8 cellular contexts compared by ENCODE assay signal in the genomic region with DNA sequence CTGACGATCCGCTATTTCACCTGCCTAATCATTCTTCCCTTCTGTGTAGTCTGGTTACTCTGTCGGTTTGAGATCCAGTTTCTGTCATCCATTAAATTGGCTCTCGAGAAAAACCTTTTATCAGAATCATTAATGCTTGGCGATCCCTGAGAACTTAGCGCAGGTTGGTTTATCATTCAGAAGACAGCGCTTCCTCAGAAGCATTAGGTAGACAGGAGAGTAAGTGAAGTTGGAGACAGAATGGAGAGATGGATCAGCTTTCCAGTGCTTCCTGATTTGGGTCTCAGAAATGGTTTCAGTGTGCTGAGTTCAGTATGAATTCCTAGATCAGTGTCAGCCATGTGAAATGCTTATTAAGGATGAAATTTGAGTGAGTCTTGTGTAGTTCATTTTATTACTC. TPM values are rescaled to one million over a fixed set of nuclear protein-coding genes. Genes with fewer than 3 reads are reported as not detected.
DNase-seq lines count a peak whose midpoint lies in the region; ATAC-seq and TF ChIP-seq lines count a peak whose summit lies in the region.

No MANE protein-coding gene starts in this region.

- H3K4me1 ChIP-seq in aorta (ENCODE audit: control insufficient read depth in 1 of 2, insufficient read depth in 2 of 2, low read length in 2 of 2), result no peaks in the 10 kb centered on the region

- no peaks in the 10 kb centered on the region for H3K36me3 ChIP-seq in aorta (ENCODE audit: control insufficient read depth in 1 of 2, insufficient read depth in 2 of 2, low read length in 1 of 2)

- intact Hi-C loops in aorta (cut with DNase I), result no loop called here

- in situ Hi-C loops in astrocyte of the cerebellum (cut with HindIII; ENCODE audit: low sequenced_read_pairs), result no loop called here

- no peaks in the 10 kb centered on the region for H3K9me3 ChIP-seq in aorta (ENCODE audit: control insufficient read depth, low read length)

- 2 to 3% methylated on average over 7 of the region's 7 CpGs for WGBS in aorta, 2 donors

- peak overlapping the region in 1 of 2 donors; percentile 32 for H3K27ac ChIP-seq in aorta (ENCODE audit: low read depth in 1 of 2, low read length in 2 of 2)

- H3K4me3 ChIP-seq in astrocyte of the cerebellum (ENCODE audit: low read depth, low read length) (peak overlapping the region; percentile 79), aorta (ENCODE audit: low read length in 2 of 2) (peak overlapping the region; percentile 62 to 90)

- DNase-seq in GF-D8 (lab: John Stamatoyannopoulos, UW) (peak; percentile 3), M059J (ENCODE audit: low read depth) (peak; percentile 38), astrocyte of the cerebellum (ENCODE audit: low read depth) (no peak), lung microvascular endothelial cell (ENCODE audit: low read depth in 2 of 2) (peak; percentile 14 to 15), aorta (no peak), cerebellar nuclear complex (lab: John Stamatoyannopoulos, UW) (no peak)

- no peak for ATAC-seq in aorta (ENCODE audit: low FRiP score)
- no peak for ATAC-seq in HG03095 (IDR thresholded peaks at IDR 0.05; ENCODE audit: unreplicated experiment)
- ATAC-seq in HG03378 (IDR thresholded peaks at IDR 0.05; ENCODE audit: unreplicated experiment), result no peak

- H3K27me3 ChIP-seq in aorta (ENCODE audit: control insufficient read depth in 1 of 2, insufficient read depth in 2 of 2, low read length in 1 of 2), result no peaks in the 10 kb centered on the region

- TF ChIP-seq CTCF in astrocyte of the cerebellum (IDR thresholded peaks at IDR 0.05; ENCODE audit: low read depth, low read length, missing control alignments), result no peak

RNA-seq across cellular contexts. Expression of gene USP1, which starts 1.3 kb away (rescaled TPM):
- 59.5 and 68.6 TPM in 2 replicates for total RNA-seq in M059J (2014; rRNA removed; shearing (Covaris generic))
- total RNA-seq in lung microvascular endothelial cell (15.7 and 17.4 TPM in 2 replicates), aorta (10 to 100 TPM; 21.3 to 22.9 TPM)
- 10 to 100 TPM; 13.5 to 14.5 TPM for polyA plus RNA-seq in aorta

Comparison
In these comparisons a context has a peak if more than half of its experiments do, and no peak if none do; other contexts are left out.
1. DNase-seq: peak in GF-D8 (single experiment), M059J (single experiment) and lung microvascular endothelial cell (2 of 2); none in astrocyte of the cerebellum (single experiment), aorta (0 of 2) and cerebellar nuclear complex (0 of 2).